In genomic region chr2:119730598-119731278, GRCh38 we compare ENCODE assay signal across 16 cellular contexts. TPM values are rescaled to one million over a fixed set of nuclear protein-coding genes. Genes with fewer than 3 reads are reported as not detected.
DNase-seq lines count a peak whose midpoint lies in the region; ATAC-seq and TF ChIP-seq lines count a peak whose summit lies in the region.
"Had no signal": no experiment of that assay in that cellular context is flagged by ENCODE, and none has a peak within 500 bp of the region (broad histone marks: within the 10 kb centered on the region; RNA-seq: fewer than 3 reads in every experiment).

No MANE protein-coding gene starts in this region.

- intact Hi-C loops in mammary epithelial cell (cut with micrococcal nuclease) (no loop called here), Calu3 (cut with micrococcal nuclease; ENCODE audit: unreplicated experiment) (no loop called here)

- peak; percentile 22 for ATAC-seq in lung (ENCODE audit: insufficient read depth, low FRiP score)
- no peak for ATAC-seq in GM18517 (IDR thresholded peaks at IDR 0.05; ENCODE audit: unreplicated experiment)
- ATAC-seq: activated CD8-positive, alpha-beta memory T cell treated with anti-CD3 and anti-CD28 coated beads, Interleukin-2, amount 10 ng/mL, durations not matched to agents 7 days and 5 days had no signal

- BruUV-seq in mammary epithelial cell (replicated peaks; lab: Mats Ljungman, UMichigan) (no TSS peak), Calu3 (replicated peaks; lab: Mats Ljungman, UMichigan) (no TSS peak)

- no peak overlapping the region for H3K27ac ChIP-seq in BLaER1 treated with 17β-estradiol and CSF1 and Interleukin-3, amounts not matched to agents 10 nM and 100 nM
- H3K27ac ChIP-seq in mammary epithelial cell (ENCODE audit: insufficient read depth, low read depth, low read length): no peak overlapping the region
- peak overlapping the region in 1 of 2 donors; percentile 66 for H3K27ac ChIP-seq in lung (ENCODE audit: low read depth in 1 of 2, low read length in 1 of 2)
- H3K27ac ChIP-seq: neural progenitor cell had no signal

- in situ Hi-C loops in mammary epithelial cell (cut with MboI; ENCODE audit: low sequenced_read_pairs in 2 of 2): no loop called here

- no peaks in the 10 kb centered on the region for H3K9me3 ChIP-seq in BLaER1 treated with 17β-estradiol and CSF1 and Interleukin-3, amounts not matched to agents 10 nM and 100 nM (replicated peaks in 1 of 11)
- H3K9me3 ChIP-seq in mammary epithelial cell (replicated peaks; ENCODE audit: insufficient read depth, low read length) (no peaks in the 10 kb centered on the region), lung (ENCODE audit: control insufficient read depth in 2 of 2, insufficient read depth in 1 of 2, low read length in 1 of 2) (no peaks in the 10 kb centered on the region)

- H4K20me1 ChIP-seq in BLaER1 treated with 17β-estradiol and CSF1 and Interleukin-3, amounts not matched to agents 10 nM and 100 nM: no peaks in the 10 kb centered on the region
- no peaks in the 10 kb centered on the region for H4K20me1 ChIP-seq in mammary epithelial cell (ENCODE audit: insufficient read depth, low read length)

- no peak overlapping the region for H3K4me3 Mint-ChIP-seq in Calu3 (ENCODE audit: low read depth, unreplicated experiment)
- H3K4me3 Mint-ChIP-seq: activated CD8-positive, alpha-beta memory T cell treated with anti-CD3 and anti-CD28 coated beads, Interleukin-2, amount 10 ng/mL, durations not matched to agents 7 days and 5 days; immature natural killer cell; neural progenitor cell had no signal

- CTCF ChIA-PET in mammary epithelial cell (lab: Charles Lee; ENCODE audit: low non-redundant PET): interaction anchor here (0.6 kb wide), 1 partner anchor 50 kb away, joined by 3 read pairs; no protein-coding TSS in a partner anchor
- CTCF ChIA-PET in Calu3 (lab: Charles Lee): no interaction called here

- WGBS in mammary epithelial cell (ENCODE audit: low coverage, missing lambda C conversion rate): 81% methylated on average over 8 of the region's 9 CpGs
- 67 to 76% methylated on average over 9 of the region's 9 CpGs for whole genome bisulfite sequencing in lung, 2 donors

- no peak overlapping the region for H3K4me3 ChIP-seq in BLaER1 treated with 17β-estradiol and CSF1 and Interleukin-3, amounts not matched to agents 10 nM and 100 nM
- no peak overlapping the region for H3K4me3 ChIP-seq in mammary epithelial cell (replicated peaks in 1 of 3; ENCODE audit: insufficient read depth in 1 of 3, low read depth in 2 of 3, low read length in 3 of 3)
- H3K4me3 ChIP-seq in lung: no peak overlapping the region
- H3K4me3 ChIP-seq: neural progenitor cell had no signal

- H3K27me3 Mint-ChIP-seq in Calu3 (ENCODE audit: unreplicated experiment): peaks cover 45% of the 10 kb centered on the region

- TF ChIP-seq CTCF in mammary epithelial cell (conservative IDR thresholded peaks at IDR 0.05 in 1 of 2, IDR thresholded peaks at IDR 0.05 in 1 of 2; ENCODE audit: extremely low read depth in 1 of 2, insufficient read depth in 1 of 2, low read depth in 1 of 2, low read length in 2 of 2) (no peak), lung (IDR thresholded peaks at IDR 0.05; ENCODE audit: control extremely low read depth, extremely low read depth) (no peak), Calu3 (IDR thresholded peaks at IDR 0.05; ENCODE audit: unreplicated experiment) (no peak)

- H3K4me1 Mint-ChIP-seq in Calu3 (ENCODE audit: low read depth, unreplicated experiment): no peaks in the 10 kb centered on the region
- H3K4me1 Mint-ChIP-seq: activated CD8-positive, alpha-beta memory T cell treated with anti-CD3 and anti-CD28 coated beads, Interleukin-2, amount 10 ng/mL, durations not matched to agents 7 days and 5 days; immature natural killer cell had no signal

- peaks cover 0 to 49% (median 29%) of the 10 kb centered on the region in 10 experiments; a peak in 18 of 20 replicates for H3K4me1 ChIP-seq in BLaER1 treated with 17β-estradiol and CSF1 and Interleukin-3, amounts not matched to agents 10 nM and 100 nM
- no peaks in the 10 kb centered on the region for H3K4me1 ChIP-seq in mammary epithelial cell (ENCODE audit: insufficient read depth, low read length)
- H3K4me1 ChIP-seq in lung (ENCODE audit: control insufficient read depth in 2 of 2, insufficient read depth in 2 of 2, low read length in 2 of 2): peaks cover 0 to 10% of the 10 kb centered on the region in 2 donors

- no peak overlapping the region for H2AFZ ChIP-seq in mammary epithelial cell (ENCODE audit: low read depth, low read length)
- H2AFZ ChIP-seq: neural progenitor cell had no signal

- H3K36me3 Mint-ChIP-seq in Calu3 (ENCODE audit: insufficient read depth, unreplicated experiment): no peaks in the 10 kb centered on the region
- H3K36me3 Mint-ChIP-seq: activated CD8-positive, alpha-beta memory T cell treated with anti-CD3 and anti-CD28 coated beads, Interleukin-2, amount 10 ng/mL, durations not matched to agents 7 days and 5 days; neural progenitor cell had no signal

- dilution Hi-C loops in mammary epithelial cell (cut with HindIII; ENCODE audit: low sequenced_read_pairs): loop anchor here (5.0 kb wide), 1 partner anchor 88 kb away; no protein-coding TSS in a partner anchor

- no peaks in the 10 kb centered on the region for H3K79me2 ChIP-seq in mammary epithelial cell (ENCODE audit: insufficient read depth, low read length)

- peak overlapping the region in 9 of 11 experiments; percentile 9 to 76 (median 64); a peak in 16 of 22 replicates for H3K4me2 ChIP-seq in BLaER1 treated with 17β-estradiol and CSF1 and Interleukin-3, amounts not matched to agents 10 nM and 100 nM
- no peak overlapping the region for H3K4me2 ChIP-seq in mammary epithelial cell (ENCODE audit: insufficient read depth, low read depth, low read length)
- H3K4me2 ChIP-seq: neural progenitor cell had no signal

- H3K9me3 Mint-ChIP-seq in Calu3 (ENCODE audit: low read depth, unreplicated experiment): no peaks in the 10 kb centered on the region
- H3K9me3 Mint-ChIP-seq: immature natural killer cell, neural progenitor cell had no signal

- H3K27ac Mint-ChIP-seq in Calu3 (ENCODE audit: unreplicated experiment): no peak overlapping the region
- H3K27ac Mint-ChIP-seq: activated CD8-positive, alpha-beta memory T cell treated with anti-CD3 and anti-CD28 coated beads, Interleukin-2, amount 10 ng/mL, durations not matched to agents 7 days and 5 days; immature natural killer cell; neural progenitor cell had no signal

- H3K27me3 ChIP-seq in BLaER1 treated with 17β-estradiol and CSF1 and Interleukin-3, amounts not matched to agents 10 nM and 100 nM: peaks cover 0 to 5% (median 0%) of the 10 kb centered on the region in 11 experiments; a peak in 1 of 22 replicates
- no peaks in the 10 kb centered on the region for H3K27me3 ChIP-seq in mammary epithelial cell (ENCODE audit: insufficient read depth, low read length)
- H3K27me3 ChIP-seq in lung (ENCODE audit: control insufficient read depth, insufficient read depth): no peaks in the 10 kb centered on the region
- H3K27me3 ChIP-seq: neural progenitor cell had no signal

- DNase-seq in LHCN-M2 (ENCODE audit: low read depth) (peak; percentile 82), mammary epithelial cell (peak; percentile 75), lung (ENCODE audit: low spot score) (peak; percentile 55), Calu3 (no peak), GOT3 (lab: John Stamatoyannopoulos, UW) (no peak), NCI-H2107 (lab: John Stamatoyannopoulos, UW) (no peak)
- DNase-seq: activated effector memory CD4-positive, alpha-beta T cell treated with anti-CD3 and anti-CD28 coated beads, Interleukin-2, amount 50 U/mL, for 16 hours; GF-D8; HCEC 1CT; immature natural killer cell; NCI-H187 treated with DMSO at 0.1 percent for 48 hours; SHP77 treated with DMSO at 0.1 percent for 48 hours had no signal

- H3K36me3 ChIP-seq in BLaER1 treated with 17β-estradiol and CSF1 and Interleukin-3, amounts not matched to agents 10 nM and 100 nM: no peaks in the 10 kb centered on the region
- H3K36me3 ChIP-seq in mammary epithelial cell (ENCODE audit: insufficient read depth, low read length): no peaks in the 10 kb centered on the region
- no peaks in the 10 kb centered on the region for H3K36me3 ChIP-seq in lung (ENCODE audit: control insufficient read depth in 2 of 2, insufficient read depth in 2 of 2, low read length in 2 of 2)
- H3K36me3 ChIP-seq: neural progenitor cell had no signal

- no peak overlapping the region for H3K9ac ChIP-seq in BLaER1 treated with 17β-estradiol and CSF1 and Interleukin-3, amounts not matched to agents 10 nM and 100 nM
- no peak overlapping the region for H3K9ac ChIP-seq in mammary epithelial cell (ENCODE audit: insufficient read depth, low read length)
- H3K9ac ChIP-seq: neural progenitor cell had no signal

RNA-seq across cellular contexts. Expression of gene PTPN4, which starts 29.0 kb away (rescaled TPM):
- total RNA-seq in LHCN-M2 (2014; rRNA removed) (13.6 and 17.5 TPM in 2 replicates), mammary epithelial cell (10 to 100 TPM; 36.9 to 48.7 TPM), lung (10 to 100 TPM; 48.8 to 70.7 TPM), Calu3 (2022) (47.4 and 52.4 TPM in 2 replicates)
- 2.9 TPM for polyA plus RNA-seq in LHCN-M2 (2012)
- polyA plus RNA-seq in mammary epithelial cell (14.9 TPM), lung (1 to 10 TPM; 4.2 to 5.3 TPM)
- 1.7 TPM for polyA minus RNA-seq in mammary epithelial cell

RNA-seq across cellular contexts. Expression of gene TMEM177, which starts 51.7 kb away (rescaled TPM):
- total RNA-seq in LHCN-M2 (2014; rRNA removed): 17.1 and 18.8 TPM in 2 replicates
- polyA plus RNA-seq in LHCN-M2 (2012): 8.8 TPM
- total RNA-seq in mammary epithelial cell: 10 to 100 TPM; 11.7 to 13.3 TPM
- 21.9 TPM for polyA plus RNA-seq in mammary epithelial cell
- 12.2 TPM for polyA minus RNA-seq in mammary epithelial cell
- 1 to 10 TPM; 6.0 to 9.0 TPM for total RNA-seq in lung
- polyA plus RNA-seq in lung: 1 to 10 TPM; 7.4 to 9.0 TPM
- total RNA-seq in Calu3 (2022): 26.4 and 27.3 TPM in 2 replicates

Comparison
In these comparisons a context has a peak if more than half of its experiments do, and no peak if none do; other contexts are left out.
1. DNase-seq: peak in LHCN-M2 (single experiment), mammary epithelial cell (single experiment) and lung (single experiment); none in Calu3 (single experiment), GOT3 (single experiment) and NCI-H2107 (single experiment).